21 cellular contexts compared by ENCODE assay signal in genomic region chr17:46730679-46731078, GRCh38.
"Had no signal": no experiment of that assay in that cellular context is flagged by ENCODE, and none has a peak within 500 bp of the region (broad histone marks: within the 10 kb centered on the region; RNA-seq: fewer than 3 reads in every experiment).

No MANE protein-coding gene starts in this region.

- H3K4me1 Mint-ChIP-seq: stimulated activated naive CD8-positive, alpha-beta T cell treated with anti-CD3 and anti-CD28 coated beads, Interleukin-15, amount 100 ng/mL, for 72 hours had no signal

- ATAC-seq: gastrocnemius medialis; heart right ventricle; lower lobe of right lung; naive thymus-derived CD4-positive, alpha-beta T cell; psoas muscle; right lobe of liver; stimulated activated naive B cell treated with anti-CD40 and anti-IgM and Interleukin-4, amounts not matched to agents 10 μg/mL and 1 μg/mL and 100 μg/mL, for 72 hours; stimulated activated naive CD8-positive, alpha-beta T cell treated with anti-CD3 and anti-CD28 coated beads, Interleukin-15, amount 100 ng/mL, for 72 hours; upper lobe of right lung had no signal

- H3K27ac ChIP-seq: gastrocnemius medialis, heart right ventricle, left ventricle myocardium inferior, lower lobe of right lung, neutrophil, psoas muscle, right lobe of liver, testis, tibial nerve, upper lobe of right lung had no signal

- H3K4me1 ChIP-seq: gastrocnemius medialis, left ventricle myocardium inferior, lower lobe of right lung, psoas muscle, right lobe of liver, testis, tibial nerve, upper lobe of right lung had no signal

- H3K27ac Mint-ChIP-seq: nephron progenitor cell; stimulated activated naive B cell treated with anti-CD40 and anti-IgM and Interleukin-4, amounts not matched to agents 10 μg/mL and 1 μg/mL and 100 μg/mL, for 72 hours; stimulated activated naive CD8-positive, alpha-beta T cell treated with anti-CD3 and anti-CD28 coated beads, Interleukin-15, amount 100 ng/mL, for 72 hours had no signal

- H3K9me3 ChIP-seq: gastrocnemius medialis, heart right ventricle, left ventricle myocardium inferior, lower lobe of right lung, neutrophil, psoas muscle, right lobe of liver, testis, tibial nerve, upper lobe of right lung had no signal

- H3K4me3 Mint-ChIP-seq: naive thymus-derived CD4-positive, alpha-beta T cell; nephron progenitor cell; stimulated activated naive B cell treated with anti-CD40 and anti-IgM and Interleukin-4, amounts not matched to agents 10 μg/mL and 1 μg/mL and 100 μg/mL, for 72 hours; stimulated activated naive CD8-positive, alpha-beta T cell treated with anti-CD3 and anti-CD28 coated beads, Interleukin-15, amount 100 ng/mL, for 72 hours had no signal

- H3K4me3 ChIP-seq: gastrocnemius medialis, heart right ventricle, left ventricle myocardium inferior, lower lobe of right lung, psoas muscle, right lobe of liver, testis, tibial nerve, upper lobe of right lung had no signal

- DNase-seq: cerebellar nuclear complex; dermis blood vessel endothelial cell; gastrocnemius medialis; heart right ventricle; hypothalamus; islet precursor cell; left ventricle myocardium inferior; lower lobe of right lung; naive thymus-derived CD4-positive, alpha-beta T cell; nephron progenitor cell; psoas muscle; retina; right lobe of liver; stimulated activated CD4-positive, alpha-beta T cell treated with anti-CD3 and anti-CD28 coated beads, Interleukin-4, amount 100 ng/mL, for 1 hour; stimulated activated CD8-positive, alpha-beta memory T cell treated with anti-CD3 and anti-CD28 coated beads, Interleukin-4, amount 100 ng/mL, for 48 hours; stimulated activated naive B cell treated with anti-CD40 and anti-IgM and Interleukin-4, amounts not matched to agents 10 μg/mL and 1 μg/mL and 100 μg/mL, for 72 hours; stimulated activated naive CD8-positive, alpha-beta T cell treated with anti-CD3 and anti-CD28 coated beads, Interleukin-15, amount 100 ng/mL, for 72 hours; testis; upper lobe of right lung had no signal

- H3K9me3 Mint-ChIP-seq: naive thymus-derived CD4-positive, alpha-beta T cell; nephron progenitor cell; stimulated activated naive B cell treated with anti-CD40 and anti-IgM and Interleukin-4, amounts not matched to agents 10 μg/mL and 1 μg/mL and 100 μg/mL, for 72 hours; stimulated activated naive CD8-positive, alpha-beta T cell treated with anti-CD3 and anti-CD28 coated beads, Interleukin-15, amount 100 ng/mL, for 72 hours had no signal

- H3K27me3 Mint-ChIP-seq: naive thymus-derived CD4-positive, alpha-beta T cell; stimulated activated naive B cell treated with anti-CD40 and anti-IgM and Interleukin-4, amounts not matched to agents 10 μg/mL and 1 μg/mL and 100 μg/mL, for 72 hours; stimulated activated naive CD8-positive, alpha-beta T cell treated with anti-CD3 and anti-CD28 coated beads, Interleukin-15, amount 100 ng/mL, for 72 hours had no signal

- H3K27me3 ChIP-seq: gastrocnemius medialis, heart right ventricle, neutrophil, right lobe of liver, testis, tibial nerve, upper lobe of right lung had no signal
